Comparison of ENCODE assay signal across 15 cellular contexts in genomic region chr15:100925480-100925879, GRCh38. TPM values are rescaled to one million over a fixed set of nuclear protein-coding genes. Genes with fewer than 3 reads are reported as not detected.
A peak's percentile ranks its signal among the peaks of the same experiment; 100 is the strongest.
DNase-seq lines count a peak whose midpoint lies in the region; ATAC-seq and TF ChIP-seq lines count a peak whose summit lies in the region.
"Had no signal": no experiment of that assay in that cellular context is flagged by ENCODE, and none has a peak within 500 bp of the region (broad histone marks: within the 10 kb centered on the region; RNA-seq: fewer than 3 reads in every experiment).

No MANE protein-coding gene starts in this region.

- no peak overlapping the region for H3K4me3 Mint-ChIP-seq in activated CD8-positive, alpha-beta memory T cell treated with anti-CD3 and anti-CD28 coated beads, Interleukin-2, amount 10 ng/mL, durations not matched to agents 7 days and 5 days
- no peak overlapping the region for H3K4me3 Mint-ChIP-seq in HFFc6
- H3K4me3 Mint-ChIP-seq: CD4-positive, alpha-beta memory T cell had no signal

- H3K27me3 Mint-ChIP-seq in activated CD8-positive, alpha-beta memory T cell treated with anti-CD3 and anti-CD28 coated beads, Interleukin-2, amount 10 ng/mL, durations not matched to agents 7 days and 5 days = peaks cover 34% of the 10 kb centered on the region
- peaks cover 5% of the 10 kb centered on the region for H3K27me3 Mint-ChIP-seq in HFFc6 (ENCODE audit: insufficient read depth)

- H3K27ac Mint-ChIP-seq in activated CD8-positive, alpha-beta memory T cell treated with anti-CD3 and anti-CD28 coated beads, Interleukin-2, amount 10 ng/mL, durations not matched to agents 7 days and 5 days = no peak overlapping the region
- H3K27ac Mint-ChIP-seq in HFFc6 = no peak overlapping the region
- H3K27ac Mint-ChIP-seq: CD4-positive, alpha-beta memory T cell had no signal

- 95% methylated on average over 8 of the region's 8 CpGs for WGBS in esophagus muscularis mucosa

- H4K20me1 ChIP-seq in DOHH2 (ENCODE audit: control insufficient read depth, insufficient read depth, low read depth, low read length) (no peaks in the 10 kb centered on the region; the same call in 1 of the 2 replicates), SU-DHL-6 (ENCODE audit: low read depth, low read length) (no peaks in the 10 kb centered on the region)

- H3K9ac ChIP-seq in SU-DHL-6 (ENCODE audit: low read length) = peak overlapping the region; percentile 31; the same call in 1 of the 2 replicates

- H3K27ac ChIP-seq in DOHH2 (ENCODE audit: low read depth, low read length) = peak overlapping the region; percentile 92
- peak overlapping the region; percentile 98 for H3K27ac ChIP-seq in SU-DHL-6 (ENCODE audit: low read depth, low read length)
- no peak overlapping the region for H3K27ac ChIP-seq in esophagus muscularis mucosa (replicated peaks in 1 of 4)
- H3K27ac ChIP-seq in substantia nigra (ENCODE audit: low read depth, low read length, poor library complexity, severe bottlenecking) = no peak overlapping the region

- intact Hi-C loops in esophagus muscularis mucosa (cut with DNase I) = no loop called here

- H3K36me3 ChIP-seq in DOHH2 (ENCODE audit: control insufficient read depth, low read length) = peaks cover 92% of the 10 kb centered on the region
- peaks cover 24% of the 10 kb centered on the region for H3K36me3 ChIP-seq in SU-DHL-6 (ENCODE audit: low read length)
- H3K36me3 ChIP-seq in esophagus muscularis mucosa = peaks cover 0 to 10% (median 8%) of the 10 kb centered on the region in 4 donors

- no peak for TF ChIP-seq EP300 in esophagus muscularis mucosa (IDR thresholded peaks at IDR 0.05)

- no peaks in the 10 kb centered on the region for H3K9me3 Mint-ChIP-seq in activated CD8-positive, alpha-beta memory T cell treated with anti-CD3 and anti-CD28 coated beads, Interleukin-2, amount 10 ng/mL, durations not matched to agents 7 days and 5 days (ENCODE audit: low read depth)
- no peaks in the 10 kb centered on the region for H3K9me3 Mint-ChIP-seq in HFFc6
- H3K9me3 Mint-ChIP-seq: CD4-positive, alpha-beta memory T cell had no signal

- CTCF ChIA-PET in activated CD8-positive, alpha-beta memory T cell treated with anti-CD3 and anti-CD28 coated beads, Interleukin-2, amount 10 ng/mL, durations not matched to agents 7 days and 5 days (lab: Charles Lee) = no interaction called here

- no peaks in the 10 kb centered on the region for H3K9me3 ChIP-seq in DOHH2 (ENCODE audit: control insufficient read depth, insufficient read depth, low read length)
- H3K9me3 ChIP-seq in SU-DHL-6 (ENCODE audit: insufficient read depth, low read length) = no peaks in the 10 kb centered on the region
- H3K9me3 ChIP-seq in esophagus muscularis mucosa = no peaks in the 10 kb centered on the region
- H3K9me3 ChIP-seq: HAP-1 had no signal

- TF ChIP-seq CTCF in DOHH2 (IDR thresholded peaks at IDR 0.05; ENCODE audit: low read depth, low read length, poor library complexity, severe bottlenecking) (no peak), SU-DHL-6 (IDR thresholded peaks at IDR 0.05; ENCODE audit: insufficient read depth, low read length, poor library complexity, severe bottlenecking) (no peak), esophagus muscularis mucosa (IDR thresholded peaks at IDR 0.05) (no peak), HFFc6 (IDR thresholded peaks at IDR 0.05) (no peak)

- TF ChIP-seq POLR2A in esophagus muscularis mucosa (IDR thresholded peaks at IDR 0.05; ENCODE audit: low read depth) = no peak

- no peaks in the 10 kb centered on the region for H3K36me3 Mint-ChIP-seq in activated CD8-positive, alpha-beta memory T cell treated with anti-CD3 and anti-CD28 coated beads, Interleukin-2, amount 10 ng/mL, durations not matched to agents 7 days and 5 days
- H3K36me3 Mint-ChIP-seq in HFFc6 (ENCODE audit: low read depth) = peaks cover 15% of the 10 kb centered on the region
- H3K36me3 Mint-ChIP-seq: CD4-positive, alpha-beta memory T cell had no signal

- DNase-seq in esophagus muscularis mucosa (ENCODE audit: extremely low spot score) (peak; percentile 72), substantia nigra (lab: John Stamatoyannopoulos, UW) (no peak), HFFc6 (no peak)
- DNase-seq in activated CD8-positive, alpha-beta memory T cell treated with anti-CD3 and anti-CD28 coated beads, Interleukin-2, amount 10 ng/mL, durations not matched to agents 7 days and 5 days = no peak
- DNase-seq: ACHN; C1 segment of cervical spinal cord; CD4-positive, alpha-beta memory T cell; DMS153; DMS79 treated with DMSO at 0.1 percent for 48 hours; GDM1 had no signal

- H3K79me2 ChIP-seq in DOHH2 (ENCODE audit: control insufficient read depth, low read length) = peaks cover 92% of the 10 kb centered on the region
- peaks cover 92% of the 10 kb centered on the region for H3K79me2 ChIP-seq in SU-DHL-6 (ENCODE audit: insufficient read depth, low read length)

- peaks cover 15% of the 10 kb centered on the region for H3K4me1 Mint-ChIP-seq in activated CD8-positive, alpha-beta memory T cell treated with anti-CD3 and anti-CD28 coated beads, Interleukin-2, amount 10 ng/mL, durations not matched to agents 7 days and 5 days
- peaks cover 7% of the 10 kb centered on the region for H3K4me1 Mint-ChIP-seq in HFFc6 (ENCODE audit: low read depth)

- H2AFZ ChIP-seq in SU-DHL-6 (ENCODE audit: low read depth, low read length, severe bottlenecking) = no peak overlapping the region

- H3K4me3 ChIP-seq in DOHH2 (ENCODE audit: low read length) = peak overlapping the region; percentile 58
- H3K4me3 ChIP-seq in SU-DHL-6 (ENCODE audit: insufficient read depth, low read length, poor library complexity, severe bottlenecking) = no peak overlapping the region
- H3K4me3 ChIP-seq in esophagus muscularis mucosa = no peak overlapping the region
- H3K4me3 ChIP-seq: HAP-1 had no signal

- no peak for ATAC-seq in activated CD8-positive, alpha-beta memory T cell treated with anti-CD3 and anti-CD28 coated beads, Interleukin-2, amount 10 ng/mL, durations not matched to agents 7 days and 5 days
- ATAC-seq in activated CD4-positive, CD25-positive, alpha-beta regulatory T cell treated with anti-CD3 and anti-CD28 coated beads, Interleukin-2, amount 50 U/mL, for 24 hours = no peak

- H3K4me2 ChIP-seq in DOHH2 (ENCODE audit: low read length) (peak overlapping the region; percentile 72), SU-DHL-6 (ENCODE audit: low read depth, low read length, poor library complexity, severe bottlenecking) (peak overlapping the region; percentile 67)

- H3F3A ChIP-seq in DOHH2 (ENCODE audit: control insufficient read depth, insufficient read depth) (peaks cover 80% of the 10 kb centered on the region), SU-DHL-6 (ENCODE audit: insufficient read depth) (peaks cover 95% of the 10 kb centered on the region)

- no peaks in the 10 kb centered on the region for H3K9me2 ChIP-seq in DOHH2 (replicated peaks; ENCODE audit: control insufficient read depth, low read length)
- H3K9me2 ChIP-seq in SU-DHL-6 (replicated peaks; ENCODE audit: insufficient read depth, low read length) = no peaks in the 10 kb centered on the region

- H3K27me3 ChIP-seq in DOHH2 (ENCODE audit: control insufficient read depth, low read length) (no peaks in the 10 kb centered on the region), SU-DHL-6 (ENCODE audit: low read length) (no peaks in the 10 kb centered on the region), esophagus muscularis mucosa (peaks cover 0 to 5% (median 0%) of the 10 kb centered on the region in 4 donors)

- H3K4me1 ChIP-seq in DOHH2 (ENCODE audit: control insufficient read depth, low read length) = peaks cover 98% of the 10 kb centered on the region
- H3K4me1 ChIP-seq in esophagus muscularis mucosa = peaks cover 0 to 9% (median under 1%) of the 10 kb centered on the region in 4 donors
- H3K4me1 ChIP-seq: HAP-1 had no signal

RNA-seq across cellular contexts. Expression of gene LRRK1, which starts 6.3 kb away (rescaled TPM):
- 10 to 100 TPM; 11.3 to 18.0 (median 15.4) TPM for total RNA-seq in esophagus muscularis mucosa
- total RNA-seq in activated CD8-positive, alpha-beta memory T cell treated with anti-CD3 and anti-CD28 coated beads, Interleukin-2, amount 10 ng/mL, durations not matched to agents 7 days and 5 days = 1 to 10 TPM; 1.2 to 1.9 TPM
- 10 to 100 TPM; 11.4 to 14.8 (median 13.5) TPM for total RNA-seq in HFFc6 (2021; fragmentation: NEBNext Ultra II Directional; extraction: Animal tissue kit (Norgen Biotek cat#: 25700))

RNA-seq across cellular contexts. Expression of gene ALDH1A3, which starts 45.8 kb away (rescaled TPM):
- 100 to 1,000 TPM in 1 of 4 donors, 10 to 100 TPM in 3; 36.7 to 131 (median 59.4) TPM for total RNA-seq in esophagus muscularis mucosa
- total RNA-seq in activated CD8-positive, alpha-beta memory T cell treated with anti-CD3 and anti-CD28 coated beads, Interleukin-2, amount 10 ng/mL, durations not matched to agents 7 days and 5 days = not detected
- 1 to 10 TPM in 5 of 6 experiments, under 1 TPM in 1; 1.00 to 2.5 (median 1.9) TPM for total RNA-seq in HFFc6 (2021; fragmentation: NEBNext Ultra II Directional; extraction: Animal tissue kit (Norgen Biotek cat#: 25700))
- total RNA-seq: CD4-positive, alpha-beta memory T cell; HepG2 had no signal

Comparison
In these comparisons a context has a peak if more than half of its experiments do, and no peak if none do; other contexts are left out.
1. H3K27ac ChIP-seq: peak in DOHH2 (single experiment) and SU-DHL-6 (single experiment); none in esophagus muscularis mucosa (0 of 4) and substantia nigra (single experiment).
2. RNA of gene LRRK1, which starts 6.3 kb away (total RNA-seq): 11.3 to 18.0 TPM in esophagus muscularis mucosa and 11.4 to 14.8 TPM in HFFc6; 1.2 to 1.9 TPM in activated CD8-positive, alpha-beta memory T cell treated with anti-CD3 and anti-CD28 coated beads, Interleukin-2, amount 10 ng/mL, durations not matched to agents 7 days and 5 days; every median in the first group is over 4 times any median in the second.
3. RNA of gene ALDH1A3, which starts 45.8 kb away (total RNA-seq): 36.7 to 131 TPM in esophagus muscularis mucosa; 1.00 to 2.5 TPM in HFFc6 and not detected in activated CD8-positive, alpha-beta memory T cell treated with anti-CD3 and anti-CD28 coated beads, Interleukin-2, amount 10 ng/mL, durations not matched to agents 7 days and 5 days; every median in the first group is over 10 times any median in the second.